Comparison of ENCODE assay signal across 1 cellular context in genomic region chr12:121158728-121159351, GRCh38.
TF ChIP-seq lines count a peak whose summit lies in the region.
"Not testable (repeated sequence)": the region's sequence is repeated elsewhere in the genome, so short reads cannot be mapped to it uniquely, and the experiment has no call there.

No MANE protein-coding gene starts in this region.

TF ChIP-seq in K562, 482 proteins besides CTCF, POLR2A, EP300 and RAD21:
- TF ChIP-seq, protein P1, sequence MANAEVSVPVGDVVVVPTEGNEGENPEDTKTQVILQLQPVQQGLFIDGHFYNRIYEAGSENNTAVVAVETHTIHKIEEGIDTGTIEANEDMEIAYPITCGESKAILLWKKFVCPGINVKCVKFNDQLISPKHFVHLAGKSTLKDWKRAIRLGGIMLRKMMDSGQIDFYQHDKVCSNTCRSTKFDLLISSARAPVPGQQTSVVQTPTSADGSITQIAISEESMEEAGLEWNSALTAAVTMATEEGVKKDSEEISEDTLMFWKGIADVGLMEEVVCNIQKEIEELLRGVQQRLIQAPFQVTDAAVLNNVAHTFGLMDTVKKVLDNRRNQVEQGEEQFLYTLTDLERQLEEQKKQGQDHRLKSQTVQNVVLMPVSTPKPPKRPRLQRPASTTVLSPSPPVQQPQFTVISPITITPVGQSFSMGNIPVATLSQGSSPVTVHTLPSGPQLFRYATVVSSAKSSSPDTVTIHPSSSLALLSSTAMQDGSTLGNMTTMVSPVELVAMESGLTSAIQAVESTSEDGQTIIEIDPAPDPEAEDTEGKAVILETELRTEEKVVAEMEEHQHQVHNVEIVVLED (CRISPR knock-in tag; IDR thresholded peaks at IDR 0.05) = peak; percentile 16; the same call in 1 of the 2 replicates
- TF ChIP-seq BCOR (IDR thresholded peaks at IDR 0.05) = peak; percentile 78; the same call in 1 of the 2 replicates
- TF ChIP-seq, protein P2, sequence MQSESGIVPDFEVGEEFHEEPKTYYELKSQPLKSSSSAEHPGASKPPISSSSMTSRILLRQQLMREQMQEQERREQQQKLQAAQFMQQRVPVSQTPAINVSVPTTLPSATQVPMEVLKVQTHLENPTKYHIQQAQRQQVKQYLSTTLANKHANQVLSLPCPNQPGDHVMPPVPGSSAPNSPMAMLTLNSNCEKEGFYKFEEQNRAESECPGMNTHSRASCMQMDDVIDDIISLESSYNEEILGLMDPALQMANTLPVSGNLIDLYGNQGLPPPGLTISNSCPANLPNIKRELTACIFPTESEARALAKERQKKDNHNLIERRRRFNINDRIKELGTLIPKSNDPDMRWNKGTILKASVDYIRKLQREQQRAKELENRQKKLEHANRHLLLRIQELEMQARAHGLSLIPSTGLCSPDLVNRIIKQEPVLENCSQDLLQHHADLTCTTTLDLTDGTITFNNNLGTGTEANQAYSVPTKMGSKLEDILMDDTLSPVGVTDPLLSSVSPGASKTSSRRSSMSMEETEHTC (IDR thresholded peaks at IDR 0.05) = 0 out of 2 replicates have a peak, but pooled peaks have one; percentile 33
- 0 out of 2 replicates have a peak, but pooled peaks have one; percentile 47 for TF ChIP-seq ZNF449 (CRISPR knock-in tag; IDR thresholded peaks at IDR 0.05)
- not testable (repeated sequence) for TF ChIP-seq NR2C1 (IDR thresholded peaks at IDR 0.05); NR4A1 (CRISPR knock-in tag; IDR thresholded peaks at IDR 0.05)
- 0 out of 2 replicates have a peak, but pooled peaks have one; percentile 11 for TF ChIP-seq NR2C1 (tag; IDR thresholded peaks at IDR 0.05)
- TF ChIP-seq, protein P3, sequence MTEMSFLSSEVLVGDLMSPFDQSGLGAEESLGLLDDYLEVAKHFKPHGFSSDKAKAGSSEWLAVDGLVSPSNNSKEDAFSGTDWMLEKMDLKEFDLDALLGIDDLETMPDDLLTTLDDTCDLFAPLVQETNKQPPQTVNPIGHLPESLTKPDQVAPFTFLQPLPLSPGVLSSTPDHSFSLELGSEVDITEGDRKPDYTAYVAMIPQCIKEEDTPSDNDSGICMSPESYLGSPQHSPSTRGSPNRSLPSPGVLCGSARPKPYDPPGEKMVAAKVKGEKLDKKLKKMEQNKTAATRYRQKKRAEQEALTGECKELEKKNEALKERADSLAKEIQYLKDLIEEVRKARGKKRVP (CRISPR knock-in tag; IDR thresholded peaks at IDR 0.05) = 0 out of 2 replicates have a peak, but pooled peaks have one; percentile 12
- TF ChIP-seq ZNF24 (IDR thresholded peaks at IDR 0.05) = peak; percentile 75
- TF ChIP-seq PHTF2 (CRISPR knock-in tag; IDR thresholded peaks at IDR 0.05) = peak; percentile 60; the same call in 1 of the 2 replicates
- 0 out of 2 replicates have a peak, but pooled peaks have one; percentile 12 for TF ChIP-seq ZNF239 (CRISPR knock-in tag; IDR thresholded peaks at IDR 0.05)
- TF ChIP-seq ZNF445 (CRISPR knock-in tag; IDR thresholded peaks at IDR 0.05; ENCODE audit: low read depth) = 0 out of 2 replicates have a peak, but pooled peaks have one; percentile 60
- peak; percentile 4; the same call in 1 of the 2 replicates for TF ChIP-seq L3MBTL2 (IDR thresholded peaks at IDR 0.05)
- TF ChIP-seq USF2 (CRISPR knock-in tag; IDR thresholded peaks at IDR 0.05) = peak; percentile 45; the same call in 1 of the 2 replicates
- 0 out of 2 replicates have a peak, but pooled peaks have one; percentile 16 for TF ChIP-seq CBFA2T3 (IDR thresholded peaks at IDR 0.05)
- peak; percentile 18; the same call in 1 of the 2 replicates for TF ChIP-seq ZNF766 (CRISPR knock-in tag; conservative IDR thresholded peaks at IDR 0.05)
- TF ChIP-seq NR4A1 (tag; IDR thresholded peaks at IDR 0.05) = 0 out of 2 replicates have a peak, but pooled peaks have one; percentile 32
- TF ChIP-seq ESRRA (IDR thresholded peaks at IDR 0.05; ENCODE audit: borderline replicate concordance, low read depth) = peak; percentile 44; the same call in 1 of the 2 replicates
